Comparison of ENCODE assay signal across 9 cellular contexts in the genomic region with DNA sequence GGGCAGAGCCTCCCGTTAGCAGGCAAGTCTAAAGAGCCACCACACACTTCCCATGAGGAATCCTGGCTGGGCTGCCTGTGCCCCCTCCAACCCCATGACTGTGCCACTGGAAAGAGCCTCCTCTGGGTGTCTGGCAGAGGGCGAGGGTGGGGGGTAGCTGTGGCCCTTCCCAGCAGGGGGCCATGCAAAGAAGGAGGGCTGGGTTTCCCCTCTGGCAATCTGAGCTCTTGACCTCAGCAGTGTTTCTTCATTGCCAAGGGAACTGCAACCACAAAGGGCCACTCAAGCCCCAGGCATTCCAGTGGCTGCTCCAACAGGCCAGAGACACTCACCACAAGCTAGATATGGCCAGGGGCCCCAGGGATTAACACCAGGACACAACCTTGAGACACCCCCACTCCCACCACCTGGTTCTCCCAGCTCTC. TPM values are rescaled to one million over a fixed set of nuclear protein-coding genes. Genes with fewer than 3 reads are reported as not detected.
A peak's percentile ranks its signal among the peaks of the same experiment; 100 is the strongest.
DNase-seq lines count a peak whose midpoint lies in the region; ATAC-seq and TF ChIP-seq lines count a peak whose summit lies in the region.
"Had no signal": no experiment of that assay in that cellular context is flagged by ENCODE, and none has a peak within 500 bp of the region (broad histone marks: within the 10 kb centered on the region; RNA-seq: fewer than 3 reads in every experiment).

No MANE protein-coding gene starts in this region.

- H3K9me3 ChIP-seq in WERI-Rb-1 (ENCODE audit: severe bottlenecking) = no peaks in the 10 kb centered on the region
- no peaks in the 10 kb centered on the region for H3K9me3 ChIP-seq in hepatocyte (ENCODE audit: low read depth)
- H3K9me3 ChIP-seq: neutrophil had no signal

- H3K36me3 ChIP-seq in ACC112 (ENCODE audit: insufficient read depth, low read length) = no peaks in the 10 kb centered on the region
- H3K36me3 ChIP-seq in H7 (replicated peaks; ENCODE audit: control insufficient read depth, insufficient read depth, low read length) = no peaks in the 10 kb centered on the region
- peaks cover 32% of the 10 kb centered on the region for H3K36me3 ChIP-seq in WERI-Rb-1
- H3K36me3 ChIP-seq in hepatocyte (replicated peaks; ENCODE audit: insufficient read depth, low read depth) = no peaks in the 10 kb centered on the region

- H3K4me1 ChIP-seq in ACC112 (ENCODE audit: control insufficient read depth, insufficient read depth, low read length, unreplicated experiment) (peaks cover 47% of the 10 kb centered on the region), hepatocyte (ENCODE audit: insufficient read depth) (peaks cover 3% of the 10 kb centered on the region)

- H3K79me2 ChIP-seq in ACC112 (ENCODE audit: control insufficient read depth, insufficient read depth, low read length, unreplicated experiment) = no peaks in the 10 kb centered on the region
- H3K79me2 ChIP-seq in hepatocyte = no peaks in the 10 kb centered on the region

- H3K27ac ChIP-seq in ACC112 (ENCODE audit: low read depth, low read length) (peak overlapping the region; percentile 66), WERI-Rb-1 (peak overlapping the region; percentile 67), hepatocyte (no peak overlapping the region)
- H3K27ac ChIP-seq: neutrophil had no signal

- H3K4me3 ChIP-seq in ACC112 (ENCODE audit: low read depth, low read length) = no peak overlapping the region
- H3K4me3 ChIP-seq in H7 (ENCODE audit: insufficient read depth, low read depth, low read length) = no peak overlapping the region
- H3K4me3 ChIP-seq in WERI-Rb-1 (ENCODE audit: low read depth, low read length) = no peak overlapping the region
- H3K4me3 ChIP-seq in hepatocyte = no peak overlapping the region

- no peak for ATAC-seq in GM19324 (IDR thresholded peaks at IDR 0.05; ENCODE audit: low FRiP score, unreplicated experiment)
- ATAC-seq in stimulated activated naive CD8-positive, alpha-beta T cell treated with anti-CD3 and anti-CD28 coated beads, Interleukin-15, Interleukin-2, amounts not matched to agents 100 U/mL and 50 U/mL, for 24 hours = no peak

- no peak overlapping the region for H3K4me2 ChIP-seq in hepatocyte

- no peaks in the 10 kb centered on the region for H3K9me2 ChIP-seq in hepatocyte (replicated peaks; ENCODE audit: insufficient read depth)

- WGBS in hepatocyte (ENCODE audit: low lambda C conversion rate, missing lambda C conversion rate) = 60% methylated on average over 2 of the region's 2 CpGs

- H4K20me1 ChIP-seq in hepatocyte (ENCODE audit: insufficient read depth, poor library complexity, severe bottlenecking) = no peaks in the 10 kb centered on the region

- TF ChIP-seq CTCF in WERI-Rb-1 (IDR thresholded peaks at IDR 0.05; ENCODE audit: low read depth, low read length) (no peak), hepatocyte (IDR thresholded peaks at IDR 0.05; ENCODE audit: poor library complexity) (no peak)

- H3K27me3 ChIP-seq in ACC112 (ENCODE audit: insufficient read depth, low read length) (peaks cover 14% of the 10 kb centered on the region), H7 (ENCODE audit: control insufficient read depth, insufficient read depth, low read length) (peaks cover 39% of the 10 kb centered on the region), WERI-Rb-1 (ENCODE audit: insufficient read depth, low read depth, severe bottlenecking) (no peaks in the 10 kb centered on the region), hepatocyte (peaks cover 24% of the 10 kb centered on the region)

- peak; percentile 65 for DNase-seq in H7
- no peak for DNase-seq in WERI-Rb-1
- DNase-seq in hepatocyte (ENCODE audit: low spot score) = peak; percentile 45
- DNase-seq in NCI-H1694 treated with DMSO at 0.1 percent for 48 hours (lab: John Stamatoyannopoulos, UW) = no peak
- DNase-seq in activated CD4-positive, CD25-positive, alpha-beta regulatory T cell (lab: John Stamatoyannopoulos, UW) = no peak
- DNase-seq in stimulated activated naive CD8-positive, alpha-beta T cell treated with anti-CD3 and anti-CD28 coated beads, Interleukin-15, Interleukin-2, amounts not matched to agents 100 U/mL and 50 U/mL, for 24 hours = no peak

- H2AFZ ChIP-seq in ACC112 (ENCODE audit: low read length, unreplicated experiment) = no peak overlapping the region
- no peak overlapping the region for H2AFZ ChIP-seq in hepatocyte

RNA-seq across cellular contexts. Expression of gene RRAD, which starts 1.7 kb away (rescaled TPM):
- total RNA-seq in H7 (2014; rRNA removed; shearing (Covaris generic)) = 0.10 TPM in 1 of 2 replicates, not detected in the other
- 8.2 and 8.8 TPM in 2 replicates for total RNA-seq in hepatocyte
- 16.3 and 27.6 TPM in 2 replicates for polyA plus RNA-seq in hepatocyte

RNA-seq across cellular contexts. Expression of gene CIAO2B, which starts 7.2 kb away (rescaled TPM):
- 91.1 TPM in 2 replicates for total RNA-seq in H7 (2014; rRNA removed; shearing (Covaris generic))
- total RNA-seq in hepatocyte = 106 and 131 TPM in 2 replicates
- 147 and 154 TPM in 2 replicates for polyA plus RNA-seq in hepatocyte

RNA-seq across cellular contexts. Expression of gene CES2, which starts 8.3 kb away (rescaled TPM):
- 8.3 and 13.0 TPM in 2 replicates for total RNA-seq in H7 (2014; rRNA removed; shearing (Covaris generic))
- total RNA-seq in hepatocyte = 52.6 and 52.8 TPM in 2 replicates
- 67.7 and 72.8 TPM in 2 replicates for polyA plus RNA-seq in hepatocyte

RNA-seq across cellular contexts. Expression of gene CDH16, which starts 8.3 kb away (rescaled TPM):
- total RNA-seq in H7 (2014; rRNA removed; shearing (Covaris generic)) = not detected in 2 replicates
- total RNA-seq in hepatocyte = 2.9 and 3.2 TPM in 2 replicates
- 2.2 and 4.4 TPM in 2 replicates for polyA plus RNA-seq in hepatocyte

RNA-seq across cellular contexts. Expression of gene CES3, which starts 34.0 kb away (rescaled TPM):
- total RNA-seq in H7 (2014; rRNA removed; shearing (Covaris generic)) = 0.31 and 0.44 TPM in 2 replicates
- 1.2 and 1.7 TPM in 2 replicates for total RNA-seq in hepatocyte
- 3.4 and 3.8 TPM in 2 replicates for polyA plus RNA-seq in hepatocyte

Comparison
In these comparisons a context has a peak if more than half of its experiments do, and no peak if none do; other contexts are left out.
1. DNase-seq: peak in H7 (single experiment) and hepatocyte (single experiment); none in WERI-Rb-1 (single experiment), NCI-H1694 treated with DMSO at 0.1 percent for 48 hours (single experiment), activated CD4-positive, CD25-positive, alpha-beta regulatory T cell (0 of 4) and stimulated activated naive CD8-positive, alpha-beta T cell treated with anti-CD3 and anti-CD28 coated beads, Interleukin-15, Interleukin-2, amounts not matched to agents 100 U/mL and 50 U/mL, for 24 hours (single experiment).